Comparison of ENCODE assay signal across 14 cellular contexts in the genomic region with DNA sequence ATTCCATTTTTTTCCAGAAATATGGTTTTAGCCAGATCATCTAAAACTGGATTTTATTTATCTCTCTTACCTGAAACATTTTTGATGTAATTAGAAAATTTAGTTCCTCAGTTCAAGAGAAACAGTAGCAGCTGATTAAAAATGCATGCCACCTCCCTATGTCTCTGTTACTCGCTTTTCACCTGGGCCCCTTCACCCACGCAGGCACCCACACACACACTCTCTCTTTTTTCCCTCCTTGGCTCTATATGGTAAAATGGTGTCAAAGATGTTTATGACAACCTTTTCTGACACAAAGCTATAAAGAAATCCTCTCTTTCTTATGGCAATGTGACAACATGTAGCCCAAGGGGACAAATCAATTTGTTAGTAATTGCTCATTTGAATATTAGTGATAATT.
"Had no signal": no experiment of that assay in that cellular context is flagged by ENCODE, and none has a peak within 500 bp of the region (broad histone marks: within the 10 kb centered on the region; RNA-seq: fewer than 3 reads in every experiment).

No MANE protein-coding gene starts in this region.

- H3K36me3 ChIP-seq: stomach, upper lobe of left lung, uterus had no signal

- H3K27me3 ChIP-seq: upper lobe of left lung, uterus had no signal

- H3K4me3 ChIP-seq: mucosa of descending colon, stomach, upper lobe of left lung, uterus had no signal

- H3K27ac ChIP-seq: stomach, upper lobe of left lung, uterus had no signal

- H3K27ac Mint-ChIP-seq: naive thymus-derived CD8-positive, alpha-beta T cell had no signal

- DNase-seq: cortex of kidney; effector memory CD4-positive, alpha-beta T cell; islet precursor cell; mucosa of descending colon; naive thymus-derived CD8-positive, alpha-beta T cell; right cardiac atrium; small intestine; stimulated activated naive CD4-positive, alpha-beta T cell; stomach; upper lobe of left lung; uterus had no signal

- ATAC-seq: esophagus mucosa; left lobe of liver; mucosa of descending colon; naive thymus-derived CD8-positive, alpha-beta T cell; right cardiac atrium had no signal

- H3K4me3 Mint-ChIP-seq: naive thymus-derived CD8-positive, alpha-beta T cell; neural crest cell had no signal

- H3K4me1 ChIP-seq: uterus had no signal

- H3K9me3 ChIP-seq: mucosa of descending colon, uterus had no signal

- H3K4me1 Mint-ChIP-seq: neural crest cell had no signal
